In genomic region chr18:80011496-80012137, GRCh38 we compare ENCODE assay signal across 2 cellular contexts. TPM values are rescaled to one million over a fixed set of nuclear protein-coding genes. Genes with fewer than 3 reads are reported as not detected.
"Had no signal": no experiment of that assay in that cellular context is flagged by ENCODE, and none has a peak within 500 bp of the region (broad histone marks: within the 10 kb centered on the region; RNA-seq: fewer than 3 reads in every experiment).

No MANE protein-coding gene starts in this region.

RNA-seq across cellular contexts. Expression of gene HSBP1L1, which starts 47.2 kb away (rescaled TPM):
- total RNA-seq: LHCN-M2, OCI-LY7 had no signal
